Comparison of ENCODE assay signal across 9 cellular contexts in genomic region chrX:12949205-12949926, GRCh38. TPM values are rescaled to one million over a fixed set of nuclear protein-coding genes. Genes with fewer than 3 reads are reported as not detected.
DNase-seq lines count a peak whose midpoint lies in the region; TF ChIP-seq lines count a peak whose summit lies in the region.
"Had no signal": no experiment of that assay in that cellular context is flagged by ENCODE, and none has a peak within 500 bp of the region (broad histone marks: within the 10 kb centered on the region; RNA-seq: fewer than 3 reads in every experiment).

No MANE protein-coding gene starts in this region.

- WGBS in thymus: 75% methylated on average over 5 of the region's 5 CpGs

- peak overlapping the region; percentile 74 for H3K27ac ChIP-seq in thymus (ENCODE audit: low read depth)

- H3K27ac Mint-ChIP-seq in activated T-cell treated with anti-CD3 and anti-CD28 coated beads, Interleukin-2, amount 50 U/mL, for 24 hours: peak overlapping the region; percentile 93
- H3K27ac Mint-ChIP-seq in activated T-helper 2 cell treated with anti-CD3 and anti-CD28 coated beads, Interferon-gamma antibody, Interleukin-2, Interleukin-4, amounts not matched to agents 10 μg/mL and 5 μg/mL and 100 μg/mL, durations not matched to agents 14 hours and 24 hours and 36 hours: peak overlapping the region; percentile 92

- H3K36me3 ChIP-seq in thymus (ENCODE audit: control insufficient read depth, insufficient read depth): no peaks in the 10 kb centered on the region
- H3K36me3 ChIP-seq: HAP-1 had no signal

- H3K9me3 ChIP-seq in thymus (ENCODE audit: control insufficient read depth): no peaks in the 10 kb centered on the region
- H3K9me3 ChIP-seq: HAP-1 had no signal

- DNase-seq in activated T-cell treated with anti-CD3 and anti-CD28 coated beads, Interleukin-2, amount 50 U/mL, for 24 hours: no peak
- DNase-seq in activated T-cell treated with anti-CD3 and anti-CD28 coated beads, Interleukin-2, amount 50 U/mL, for 48 hours: no peak
- DNase-seq in activated T-helper 2 cell treated with anti-CD3 and anti-CD28 coated beads, Interferon-gamma antibody, Interleukin-2, Interleukin-4, amounts not matched to agents 10 μg/mL and 5 μg/mL and 100 μg/mL, durations not matched to agents 14 hours and 24 hours and 36 hours (ENCODE audit: low spot score): no peak
- DNase-seq in iris pigment epithelial cell (ENCODE audit: low read depth) (peak; percentile 82), NCI-H510A (lab: John Stamatoyannopoulos, UW) (no peak), GM13976 (ENCODE audit: low spot score) (no peak), cerebellum (ENCODE audit: low spot score) (no peak)

- H3K4me3 Mint-ChIP-seq in activated T-cell treated with anti-CD3 and anti-CD28 coated beads, Interleukin-2, amount 50 U/mL, for 24 hours: peak overlapping the region; percentile 77
- H3K4me3 Mint-ChIP-seq in activated T-helper 2 cell treated with anti-CD3 and anti-CD28 coated beads, Interferon-gamma antibody, Interleukin-2, Interleukin-4, amounts not matched to agents 10 μg/mL and 5 μg/mL and 100 μg/mL, durations not matched to agents 14 hours and 24 hours and 36 hours (ENCODE audit: low read depth): peak overlapping the region; percentile 81

- H3K27me3 ChIP-seq in thymus (ENCODE audit: control insufficient read depth, insufficient read depth): no peaks in the 10 kb centered on the region

- peaks cover 40% of the 10 kb centered on the region for H3K27me3 Mint-ChIP-seq in activated T-cell treated with anti-CD3 and anti-CD28 coated beads, Interleukin-2, amount 50 U/mL, for 24 hours
- H3K27me3 Mint-ChIP-seq in activated T-helper 2 cell treated with anti-CD3 and anti-CD28 coated beads, Interferon-gamma antibody, Interleukin-2, Interleukin-4, amounts not matched to agents 10 μg/mL and 5 μg/mL and 100 μg/mL, durations not matched to agents 14 hours and 24 hours and 36 hours (ENCODE audit: low read depth): no peaks in the 10 kb centered on the region

- intact Hi-C loops in activated T-helper 2 cell treated with anti-CD3 and anti-CD28 coated beads, Interferon-gamma antibody, Interleukin-2, Interleukin-4, amounts not matched to agents 10 μg/mL and 5 μg/mL and 100 μg/mL, durations not matched to agents 14 hours and 24 hours and 36 hours (cut with micrococcal nuclease): loop anchor here (5.0 kb wide), 1 partner anchor 523 kb away; no protein-coding TSS in a partner anchor

- no peak for TF ChIP-seq CTCF in GM13976 (IDR thresholded peaks at IDR 0.05; ENCODE audit: borderline replicate concordance, control extremely low read depth, extremely low read depth, insufficient read depth, missing control alignments)

- H3K4me3 ChIP-seq in thymus (ENCODE audit: low read length): no peak overlapping the region
- H3K4me3 ChIP-seq: HAP-1 had no signal

- in situ Hi-C loops in GM13976 (cut with MboI; ENCODE audit: low sequenced_read_pairs, unreplicated experiment): loop anchor here (10.0 kb wide), 1 partner anchor 535 kb away; no protein-coding TSS in a partner anchor

- H3K4me1 ChIP-seq in thymus (ENCODE audit: control insufficient read depth, insufficient read depth, low read length): peaks cover 20% of the 10 kb centered on the region

- no peaks in the 10 kb centered on the region for H3K36me3 Mint-ChIP-seq in activated T-cell treated with anti-CD3 and anti-CD28 coated beads, Interleukin-2, amount 50 U/mL, for 24 hours (ENCODE audit: low read depth)
- H3K36me3 Mint-ChIP-seq in activated T-helper 2 cell treated with anti-CD3 and anti-CD28 coated beads, Interferon-gamma antibody, Interleukin-2, Interleukin-4, amounts not matched to agents 10 μg/mL and 5 μg/mL and 100 μg/mL, durations not matched to agents 14 hours and 24 hours and 36 hours (ENCODE audit: low read depth): no peaks in the 10 kb centered on the region

- H3K9me3 Mint-ChIP-seq in activated T-cell treated with anti-CD3 and anti-CD28 coated beads, Interleukin-2, amount 50 U/mL, for 24 hours: no peaks in the 10 kb centered on the region
- H3K9me3 Mint-ChIP-seq in activated T-helper 2 cell treated with anti-CD3 and anti-CD28 coated beads, Interferon-gamma antibody, Interleukin-2, Interleukin-4, amounts not matched to agents 10 μg/mL and 5 μg/mL and 100 μg/mL, durations not matched to agents 14 hours and 24 hours and 36 hours: no peaks in the 10 kb centered on the region

- peaks cover 79% of the 10 kb centered on the region for H3K4me1 Mint-ChIP-seq in activated T-cell treated with anti-CD3 and anti-CD28 coated beads, Interleukin-2, amount 50 U/mL, for 24 hours (ENCODE audit: low read depth)
- H3K4me1 Mint-ChIP-seq in activated T-helper 2 cell treated with anti-CD3 and anti-CD28 coated beads, Interferon-gamma antibody, Interleukin-2, Interleukin-4, amounts not matched to agents 10 μg/mL and 5 μg/mL and 100 μg/mL, durations not matched to agents 14 hours and 24 hours and 36 hours (ENCODE audit: low read depth): peaks cover 73% of the 10 kb centered on the region

RNA-seq across cellular contexts. Expression of gene TMSB4X, which starts 25.5 kb away (rescaled TPM):
- 7,759 and 7,983 TPM in 2 replicates for total RNA-seq in activated T-helper 2 cell treated with anti-CD3 and anti-CD28 coated beads, Interferon-gamma antibody, Interleukin-2, Interleukin-4, amounts not matched to agents 10 μg/mL and 5 μg/mL and 100 μg/mL, durations not matched to agents 14 hours and 24 hours and 36 hours
- 12,473 TPM for polyA plus RNA-seq in thymus
- total RNA-seq in cerebellum: 3,074 TPM

RNA-seq across cellular contexts. Expression of gene TLR8, which starts 42.9 kb away (rescaled TPM):
- total RNA-seq in activated T-helper 2 cell treated with anti-CD3 and anti-CD28 coated beads, Interferon-gamma antibody, Interleukin-2, Interleukin-4, amounts not matched to agents 10 μg/mL and 5 μg/mL and 100 μg/mL, durations not matched to agents 14 hours and 24 hours and 36 hours: not detected in 2 replicates
- polyA plus RNA-seq in thymus: 0.78 TPM
- 0.27 TPM for total RNA-seq in cerebellum
